ENCODE assay signal across 9 cellular contexts in genomic region chrX:40158036-40158706, GRCh38.
DNase-seq lines count a peak whose midpoint lies in the region; ATAC-seq and FAIRE-seq lines count a peak whose summit lies in the region.
"Had no signal": no experiment of that assay in that cellular context is flagged by ENCODE, and none has a peak within 500 bp of the region (broad histone marks: within the 10 kb centered on the region; RNA-seq: fewer than 3 reads in every experiment).

No MANE protein-coding gene starts in this region.

- WGBS in small intestine, 3 donors: 2 to 17% (median 3%) methylated on average over 25 to 68 of the region's 68 CpGs

- H3K4me1 ChIP-seq in small intestine (ENCODE audit: control insufficient read depth in 2 of 2, insufficient read depth in 1 of 2, low read depth in 1 of 2, low read length in 1 of 2): no peaks in the 10 kb centered on the region

- DNase-seq in DMS 273 (lab: John Stamatoyannopoulos, UW; ENCODE audit: unreplicated experiment) (peak; percentile 74), DMS 273 treated with DMSO at 0.1 percent for 48 hours (lab: John Stamatoyannopoulos, UW) (no peak), HuH-7 (ENCODE audit: low spot score) (peak; percentile 62), astrocyte of the hippocampus (ENCODE audit: low read depth, low spot score) (peak; percentile 71), iPS-NIHi11 (ENCODE audit: low spot score) (peak; percentile 77), small intestine (no peak), pons (ENCODE audit: low spot score) (no peak)

- H3K36me3 ChIP-seq in small intestine (ENCODE audit: control insufficient read depth in 2 of 2, insufficient read depth in 2 of 2, low read length in 2 of 2): no peaks in the 10 kb centered on the region

- no peak for FAIRE-seq in small intestine (lab: Jason Lieb, UNC)
- FAIRE-seq: A204.1 had no signal

- H3K4me3 ChIP-seq in small intestine (ENCODE audit: low read depth in 1 of 2, low read length in 2 of 2): peak overlapping the region; percentile 7 to 56

- no peak for ATAC-seq in HG03135 (IDR thresholded peaks at IDR 0.05; ENCODE audit: unreplicated experiment)

- H3K27me3 ChIP-seq in small intestine (ENCODE audit: control insufficient read depth in 2 of 2, insufficient read depth in 2 of 2, low read length in 2 of 2): peaks cover 0 to 2% of the 10 kb centered on the region in 2 donors

- no peaks in the 10 kb centered on the region for H3K9me3 ChIP-seq in small intestine (ENCODE audit: control insufficient read depth, low read depth)

- H3K27ac ChIP-seq in small intestine (ENCODE audit: low read depth in 1 of 2, low read length in 1 of 2): peak overlapping the region in 1 of 2 donors; percentile 74

Comparison
In these comparisons a context has a peak if more than half of its experiments do, and no peak if none do; other contexts are left out.
1. DNase-seq: peak in DMS 273 (single experiment), HuH-7 (single experiment), astrocyte of the hippocampus (single experiment) and iPS-NIHi11 (single experiment); none in DMS 273 treated with DMSO at 0.1 percent for 48 hours (single experiment), small intestine (single experiment) and pons (single experiment).